1 cellular context compared by ENCODE assay signal in genomic region chr12:110606253-110606611, GRCh38.
TF ChIP-seq lines count a peak whose summit lies in the region.

No MANE protein-coding gene starts in this region.

TF ChIP-seq in HepG2, 621 proteins besides CTCF, POLR2A, EP300 and RAD21:
- TF ChIP-seq USF2 (IDR thresholded peaks at IDR 0.05; ENCODE audit: low read depth, low read length) (no peak), USF2 (CRISPR knock-in tag; IDR thresholded peaks at IDR 0.05; ENCODE audit: borderline replicate concordance) (no peak), FOXC1 (CRISPR knock-in tag; IDR thresholded peaks at IDR 0.05; ENCODE audit: borderline replicate concordance) (no peak), ZHX1 (CRISPR knock-in tag; IDR thresholded peaks at IDR 0.05; ENCODE audit: low read depth) (no peak), DRAP1 (CRISPR knock-in tag; IDR thresholded peaks at IDR 0.05) (no peak), MEIS2 (CRISPR knock-in tag; IDR thresholded peaks at IDR 0.05) (no peak), TGIF2 (CRISPR knock-in tag; IDR thresholded peaks at IDR 0.05) (no peak), TSC22D2 (CRISPR knock-in tag; IDR thresholded peaks at IDR 0.05; ENCODE audit: borderline replicate concordance) (no peak), PCBP2 (optimal IDR thresholded peaks at IDR 0.05; ENCODE audit: low read depth, low read length, poor library complexity, severe bottlenecking) (no peak), ZNF335 (CRISPR knock-in tag; IDR thresholded peaks at IDR 0.05) (no peak), PRDM4 (CRISPR knock-in tag; IDR thresholded peaks at IDR 0.05; ENCODE audit: borderline replicate concordance) (no peak), ZNF484 (CRISPR knock-in tag; IDR thresholded peaks at IDR 0.05; ENCODE audit: borderline replicate concordance, low read depth) (no peak), ETV6 (CRISPR knock-in tag; conservative IDR thresholded peaks at IDR 0.05) (no peak), NFKB2 (CRISPR knock-in tag; IDR thresholded peaks at IDR 0.05; ENCODE audit: borderline replicate concordance) (no peak), KLF15 (CRISPR knock-in tag; IDR thresholded peaks at IDR 0.05; ENCODE audit: borderline replicate concordance) (no peak), ZFP41 (CRISPR knock-in tag; IDR thresholded peaks at IDR 0.05; ENCODE audit: borderline replicate concordance) (no peak), GZF1 (CRISPR knock-in tag; IDR thresholded peaks at IDR 0.05) (no peak), DMTF1 (CRISPR knock-in tag; IDR thresholded peaks at IDR 0.05) (no peak), HMGXB3 (CRISPR knock-in tag; IDR thresholded peaks at IDR 0.05; ENCODE audit: borderline replicate concordance) (no peak), ZBTB37 (CRISPR knock-in tag; IDR thresholded peaks at IDR 0.05) (no peak), NR2C2 (CRISPR knock-in tag; IDR thresholded peaks at IDR 0.05; ENCODE audit: borderline replicate concordance) (no peak)
